15 cellular contexts compared by ENCODE assay signal in the genomic region with DNA sequence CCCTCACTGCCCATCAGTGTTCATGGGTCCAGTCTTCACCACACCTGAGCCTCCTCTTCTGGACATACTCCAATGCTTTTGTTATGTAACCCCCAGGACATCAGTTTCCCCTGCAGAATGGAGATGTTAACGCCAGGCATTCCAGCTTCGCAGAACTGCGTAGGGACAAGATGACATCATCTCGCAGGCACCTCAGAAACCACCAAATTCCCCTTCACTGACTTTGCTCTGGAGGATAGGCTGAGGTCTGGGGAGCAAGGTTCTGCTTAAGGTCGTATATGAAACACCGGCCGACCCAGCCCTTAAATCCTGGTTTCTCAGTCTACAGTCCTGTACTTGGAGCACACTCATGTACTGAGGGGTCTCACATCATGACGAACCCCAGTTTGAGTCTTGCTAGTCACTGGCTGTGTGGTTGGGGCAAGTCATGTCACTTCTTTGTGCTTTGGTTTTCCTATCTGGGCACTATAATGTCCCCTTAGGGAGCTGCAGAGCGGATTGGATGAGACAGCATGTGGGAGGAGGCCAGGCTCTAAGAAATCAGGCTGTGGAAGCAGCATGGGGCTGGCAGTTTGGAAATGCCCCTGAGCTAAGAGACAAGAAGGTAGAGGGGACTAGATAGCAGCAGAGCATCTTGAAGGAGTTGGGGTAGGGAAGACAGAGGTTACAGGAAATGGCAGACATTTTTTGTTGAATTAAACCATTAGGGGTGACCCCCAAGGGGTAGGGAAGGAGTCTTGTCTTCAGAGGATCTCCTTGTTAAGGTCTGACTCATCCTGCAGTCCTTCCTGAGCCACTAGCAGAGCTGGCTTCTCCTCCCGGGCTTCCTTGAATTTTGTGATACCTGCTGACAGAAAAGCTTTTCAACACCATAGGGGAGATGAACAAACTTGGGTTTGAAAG.
DNase-seq lines count a peak whose midpoint lies in the region; ATAC-seq and TF ChIP-seq lines count a peak whose summit lies in the region.
"Had no signal": no experiment of that assay in that cellular context is flagged by ENCODE, and none has a peak within 500 bp of the region (broad histone marks: within the 10 kb centered on the region; RNA-seq: fewer than 3 reads in every experiment).

No MANE protein-coding gene starts in this region.

- H3K9ac ChIP-seq in adipocyte (ENCODE audit: low read length): no peak overlapping the region

- H3K27me3 ChIP-seq in A673 (replicated peaks; ENCODE audit: insufficient read depth, low read depth, low read length, poor library complexity) (peaks cover 40% of the 10 kb centered on the region), adipocyte (replicated peaks; ENCODE audit: control insufficient read depth, insufficient read depth, low read length) (peaks cover 37% of the 10 kb centered on the region), left lung (no peaks in the 10 kb centered on the region)

- no TSS peak for BruUV-seq in A673 (replicated peaks; lab: Mats Ljungman, UMichigan)

- DNase-seq in A673 (ENCODE audit: low spot score) (peak; percentile 70), HK-2 (ENCODE audit: unreplicated experiment) (peak; percentile 22), adipocyte (ENCODE audit: low read depth) (peak; percentile 47), iris pigment epithelial cell (ENCODE audit: low read depth) (peak; percentile 93), Right ventricle myocardium superior (no peak), left lung (no peak)
- no peak for DNase-seq in NK-92 treated with Interleukin-12 subunit alpha and Interleukin-12 subunit beta, amount 100 ng/mL, for 24 hours (lab: John Stamatoyannopoulos, UW)
- DNase-seq: activated B cell treated with CpG ODN at 0.5 μM for 24 hours; activated CD8-positive, alpha-beta memory T cell treated with anti-CD3 and anti-CD28 coated beads, Interleukin-2, amount 50 U/mL, for 48 hours; activated naive CD8-positive, alpha-beta T cell treated with anti-CD3 and anti-CD28 coated beads, Interleukin-2, amount 10 ng/mL, durations not matched to agents 7 days and 5 days; DMS153; NCI-H1105; NCI-H345 had no signal

- CTCF ChIA-PET in A673 (lab: Charles Lee): interaction anchor here (0.8 kb wide), 1 partner anchor 144 kb away, joined by 5 read pairs; no protein-coding TSS in a partner anchor

- H3K4me3 ChIP-seq in A673 (ENCODE audit: low read depth, low read length, poor library complexity, severe bottlenecking): no peak overlapping the region
- no peak overlapping the region for H3K4me3 ChIP-seq in adipocyte (ENCODE audit: low read length)
- no peak overlapping the region for H3K4me3 ChIP-seq in left lung
- H3K4me3 ChIP-seq: coronary artery had no signal

- H3K27ac ChIP-seq in A673 (ENCODE audit: low read depth, low read length, poor library complexity, severe bottlenecking) (no peak overlapping the region), left lung (no peak overlapping the region)
- H3K27ac ChIP-seq: coronary artery had no signal

- H3K36me3 ChIP-seq in A673 (ENCODE audit: insufficient read depth, low read length, poor library complexity, severe bottlenecking) (no peaks in the 10 kb centered on the region), adipocyte (ENCODE audit: control insufficient read depth, insufficient read depth, low read length, severe bottlenecking) (no peaks in the 10 kb centered on the region), left lung (no peaks in the 10 kb centered on the region)

- H3K4me1 ChIP-seq in A673 (ENCODE audit: insufficient read depth, low read length, poor library complexity, severe bottlenecking) (peaks cover 6% of the 10 kb centered on the region), adipocyte (ENCODE audit: control insufficient read depth, insufficient read depth, low read length) (no peaks in the 10 kb centered on the region), left lung (peaks cover 0 to 6% of the 10 kb centered on the region in 2 donors)

- TF ChIP-seq CTCF in A673 (conservative IDR thresholded peaks at IDR 0.05; ENCODE audit: low read depth, low read length) (no peak), left lung (IDR thresholded peaks at IDR 0.05) (no peak)

- no peaks in the 10 kb centered on the region for H3K9me3 ChIP-seq in A673 (ENCODE audit: low read depth, low read length, poor library complexity, severe bottlenecking)
- no peaks in the 10 kb centered on the region for H3K9me3 ChIP-seq in adipocyte (ENCODE audit: control insufficient read depth, low read length)
- no peaks in the 10 kb centered on the region for H3K9me3 ChIP-seq in left lung

- POLR2A ChIA-PET in A673 (lab: Charles Lee; ENCODE audit: low non-redundant PET): no interaction called here

- ATAC-seq in Right ventricle myocardium superior (ENCODE audit: poor library complexity) (no peak), GM18867 (IDR thresholded peaks at IDR 0.05; ENCODE audit: unreplicated experiment) (no peak), left lung (no peak)

- intact Hi-C loops in A673 (cut with micrococcal nuclease; ENCODE audit: unreplicated experiment) (no loop called here), Right ventricle myocardium superior (cut with DNase I) (no loop called here), left lung (cut with DNase I) (no loop called here)

Comparison
In these comparisons a context has a peak if more than half of its experiments do, and no peak if none do; other contexts are left out.
1. DNase-seq: peak in A673 (single experiment), HK-2 (single experiment), adipocyte (single experiment) and iris pigment epithelial cell (single experiment); none in Right ventricle myocardium superior (single experiment), NK-92 treated with Interleukin-12 subunit alpha and Interleukin-12 subunit beta, amount 100 ng/mL, for 24 hours (single experiment) and left lung (0 of 2).